In genomic region chr16:8798535-8799157, GRCh38 we compare ENCODE assay signal across 8 cellular contexts. TPM values are rescaled to one million over a fixed set of nuclear protein-coding genes. Genes with fewer than 3 reads are reported as not detected.
DNase-seq lines count a peak whose midpoint lies in the region; ATAC-seq and TF ChIP-seq lines count a peak whose summit lies in the region.

No MANE protein-coding gene starts in this region.

- no peak overlapping the region for H2BK12ac ChIP-seq in mesenchymal stem cell (ENCODE audit: low read length in 2 of 2)

- H3K18ac ChIP-seq in mesenchymal stem cell (ENCODE audit: low read depth in 1 of 2, low read length in 2 of 2) = no peak overlapping the region

- H3K4me2 ChIP-seq in mesenchymal stem cell (ENCODE audit: low read length, poor library complexity, severe bottlenecking) = peak overlapping the region; percentile 91

- H2BK5ac ChIP-seq in mesenchymal stem cell (ENCODE audit: low read depth, low read length, poor library complexity, severe bottlenecking) = no peak overlapping the region

- peaks cover 0 to 48% (median 20%) of the 10 kb centered on the region in 9 donors for H3K36me3 ChIP-seq in heart right ventricle
- peaks cover 20% of the 10 kb centered on the region for H3K36me3 ChIP-seq in brain microvascular endothelial cell (replicated peaks)
- peaks cover 17 to 58% of the 10 kb centered on the region in 2 experiments for H3K36me3 ChIP-seq in mesenchymal stem cell (ENCODE audit: control insufficient read depth in 1 of 2, insufficient read depth in 2 of 2, low read depth in 1 of 2, low read length in 2 of 2)
- peaks cover 0 to 18% of the 10 kb centered on the region in 2 donors for H3K36me3 ChIP-seq in vagina

- ATAC-seq in heart right ventricle (peak in 1 of 8 donors; percentile 9), left ventricle myocardium superior (no peak), HG03442 (IDR thresholded peaks at IDR 0.05; ENCODE audit: unreplicated experiment) (no peak)

- H3K27ac ChIP-seq in heart right ventricle (peak overlapping the region in 9 of 10 donors; percentile 65 to 89 (median 82)), brain microvascular endothelial cell (peak overlapping the region; percentile 92), mesenchymal stem cell (ENCODE audit: low read length, poor library complexity, severe bottlenecking) (peak overlapping the region; percentile 81), vagina (peak overlapping the region; percentile 59)

- H2AK5ac ChIP-seq in mesenchymal stem cell (ENCODE audit: low read length, severe bottlenecking) = peak overlapping the region; percentile 84

- intact Hi-C loops in heart right ventricle (cut with DNase I) (loop anchor here in 8 of 10 donors (2.0 to 10.0 kb wide), 10 partner anchors 69 to 234 kb away; partner anchors contain the start of genes CARHSP1 (in 4 of the 8), ABAT (in 3 of the 8) and LITAFD (in 2 of the 8)), left ventricle myocardium superior (cut with micrococcal nuclease) (no loop called here), vagina (cut with DNase I) (loop anchor here (10.0 kb wide), 1 partner anchor 134 kb away; no protein-coding TSS in a partner anchor)

- H3K4ac ChIP-seq in mesenchymal stem cell (ENCODE audit: low read depth in 1 of 2, low read length in 2 of 2) = peak overlapping the region; percentile 20 to 98

- no peak overlapping the region for H2AFZ ChIP-seq in mesenchymal stem cell (ENCODE audit: low read depth, low read length)

- H3K27me3 ChIP-seq in heart right ventricle (no peaks in the 10 kb centered on the region), brain microvascular endothelial cell (replicated peaks) (no peaks in the 10 kb centered on the region), mesenchymal stem cell (ENCODE audit: control insufficient read depth in 1 of 2, insufficient read depth in 1 of 2, low read length in 2 of 2) (no peaks in the 10 kb centered on the region), vagina (no peaks in the 10 kb centered on the region)

- H3K23ac ChIP-seq in mesenchymal stem cell (ENCODE audit: low read length in 2 of 2) = peak overlapping the region in 1 of 2 experiments; percentile 27

- no peak for TF ChIP-seq POLR2A in vagina (IDR thresholded peaks at IDR 0.05)

- H4K8ac ChIP-seq in mesenchymal stem cell (ENCODE audit: low read length) = no peak overlapping the region

- no peak for DNase-seq in heart right ventricle
- DNase-seq in left ventricle myocardium superior = no peak
- no peak for DNase-seq in brain microvascular endothelial cell
- peak; percentile 26 for DNase-seq in mesenchymal stem cell
- DNase-seq in vagina (ENCODE audit: extremely low spot score in 2 of 2) = no peak
- DNase-seq in SW480 (ENCODE audit: low spot score) = no peak
- DNase-seq in mesenteric fat pad (ENCODE audit: low spot score) = no peak

- H3K9me3 ChIP-seq in heart right ventricle (no peaks in the 10 kb centered on the region), mesenchymal stem cell (ENCODE audit: control insufficient read depth, low read length) (no peaks in the 10 kb centered on the region), vagina (no peaks in the 10 kb centered on the region)

- no peak overlapping the region for H4K91ac ChIP-seq in mesenchymal stem cell (ENCODE audit: low read length)

- peak overlapping the region; percentile 98 for H3K9ac ChIP-seq in mesenchymal stem cell (ENCODE audit: low read length)

- TF ChIP-seq CTCF in heart right ventricle (IDR thresholded peaks at IDR 0.05) = no peak
- TF ChIP-seq CTCF in brain microvascular endothelial cell (IDR thresholded peaks at IDR 0.05; ENCODE audit: low read depth, low read length, missing control alignments) = no peak
- TF ChIP-seq CTCF in vagina (IDR thresholded peaks at IDR 0.05) = no peak

- H3K79me1 ChIP-seq in mesenchymal stem cell (replicated peaks; ENCODE audit: low read length, poor library complexity, severe bottlenecking) = peaks cover 22% of the 10 kb centered on the region

- peak overlapping the region in 1 of 2 experiments; percentile 44 for H3K14ac ChIP-seq in mesenchymal stem cell (ENCODE audit: low read length in 2 of 2)

- H3K4me3 ChIP-seq in heart right ventricle (peak overlapping the region; percentile 67 to 98 (median 86)), brain microvascular endothelial cell (ENCODE audit: low read depth, low read length) (peak overlapping the region; percentile 98), mesenchymal stem cell (ENCODE audit: insufficient read depth in 1 of 2, low read depth in 1 of 2, low read length in 2 of 2) (peak overlapping the region; percentile 91 to 97), vagina (peak overlapping the region; percentile 95 to 98)

- in situ Hi-C loops in brain microvascular endothelial cell (cut with HindIII; ENCODE audit: low pct_ligation_motif_present, low sequenced_read_pairs) = no loop called here

- no peak overlapping the region for H2BK120ac ChIP-seq in mesenchymal stem cell (ENCODE audit: low read depth, low read length)

- no peak overlapping the region for H2BK15ac ChIP-seq in mesenchymal stem cell (ENCODE audit: low read depth, poor library complexity, severe bottlenecking)

- H3K4me1 ChIP-seq in heart right ventricle (peaks cover 9 to 43% (median 30%) of the 10 kb centered on the region in 9 donors), mesenchymal stem cell (ENCODE audit: control insufficient read depth, insufficient read depth, low read depth, low read length) (peaks cover 11% of the 10 kb centered on the region), vagina (peaks cover 45% of the 10 kb centered on the region)

- 63 to 64% methylated on average over 7 of the region's 7 CpGs for WGBS in heart right ventricle, 2 donors
- 61% methylated on average over 7 of the region's 7 CpGs for WGBS in mesenchymal stem cell

RNA-seq across cellular contexts. Expression of gene PMM2, which starts 1.0 kb away (rescaled TPM):
- 10 to 100 TPM; 11.5 to 25.9 (median 13.9) TPM for total RNA-seq in heart right ventricle
- 10 to 100 TPM in 1 of 2 donors, 1 to 10 TPM in 1; 9.4 to 24.6 TPM for polyA plus RNA-seq in heart right ventricle
- total RNA-seq in left ventricle myocardium superior = 15.3 TPM
- 59.6 TPM for polyA plus RNA-seq in mesenchymal stem cell (2013, experiment 1 of 2)
- polyA plus RNA-seq in mesenchymal stem cell (2013, experiment 2 of 2) = 58.9 TPM
- 21.4 TPM for total RNA-seq in vagina
- total RNA-seq in mesenteric fat pad = 51.8 TPM

RNA-seq across cellular contexts. Expression of gene TMEM186, which starts 1.2 kb away (rescaled TPM):
- 10 to 100 TPM in 9 of 10 donors, 1 to 10 TPM in 1; 9.5 to 15.1 (median 13.9) TPM for total RNA-seq in heart right ventricle
- polyA plus RNA-seq in heart right ventricle = 10 to 100 TPM in 1 of 2 donors, 1 to 10 TPM in 1; 7.5 to 15.0 TPM
- 13.0 TPM for total RNA-seq in left ventricle myocardium superior
- 5.4 TPM for polyA plus RNA-seq in mesenchymal stem cell (2013, experiment 1 of 2)
- 5.6 TPM for polyA plus RNA-seq in mesenchymal stem cell (2013, experiment 2 of 2)
- total RNA-seq in vagina = 2.9 TPM
- total RNA-seq in mesenteric fat pad = 7.7 TPM
